In the genomic region with DNA sequence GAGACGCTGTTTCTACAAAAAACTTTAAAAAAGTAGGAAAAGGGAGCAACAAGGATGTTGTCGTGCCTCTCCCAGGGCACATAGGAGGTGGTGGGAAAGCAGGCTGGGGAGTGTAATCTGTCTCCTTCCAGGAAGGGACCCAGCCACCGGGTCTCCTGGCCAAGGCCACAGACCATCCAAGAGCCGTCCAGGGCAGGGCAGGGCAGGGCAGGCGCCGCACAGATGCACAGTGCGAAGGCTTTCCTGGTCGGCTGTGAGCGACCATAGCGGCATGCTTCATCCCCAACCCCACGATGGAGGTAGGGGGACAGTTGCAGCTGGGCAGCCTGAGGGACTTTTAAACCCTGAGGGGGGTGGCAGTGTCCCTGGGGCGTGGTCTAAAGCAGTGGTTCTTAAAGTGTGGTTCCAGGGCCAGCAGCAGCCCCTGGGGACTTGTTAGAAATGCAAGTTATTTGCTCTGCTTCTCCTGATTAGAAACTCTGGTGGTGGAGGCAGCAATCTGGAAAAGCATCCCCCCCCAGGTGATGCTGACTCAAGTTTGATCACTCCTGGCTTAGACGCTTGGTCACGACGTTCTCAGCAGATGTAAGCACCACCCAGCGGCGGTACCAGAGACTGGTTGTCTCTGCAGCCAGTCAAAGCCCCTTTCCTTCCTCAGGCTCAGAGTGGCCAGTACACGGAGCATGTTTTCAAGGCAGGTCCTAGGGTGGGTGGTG, we compare ENCODE assay signal across 1 cellular context.
TF ChIP-seq lines count a peak whose summit lies in the region.

No MANE protein-coding gene starts in this region.

TF ChIP-seq in WTC11, 78 proteins besides CTCF, POLR2A, EP300 and RAD21 (continued from another document):
- TF ChIP-seq, protein P1, sequence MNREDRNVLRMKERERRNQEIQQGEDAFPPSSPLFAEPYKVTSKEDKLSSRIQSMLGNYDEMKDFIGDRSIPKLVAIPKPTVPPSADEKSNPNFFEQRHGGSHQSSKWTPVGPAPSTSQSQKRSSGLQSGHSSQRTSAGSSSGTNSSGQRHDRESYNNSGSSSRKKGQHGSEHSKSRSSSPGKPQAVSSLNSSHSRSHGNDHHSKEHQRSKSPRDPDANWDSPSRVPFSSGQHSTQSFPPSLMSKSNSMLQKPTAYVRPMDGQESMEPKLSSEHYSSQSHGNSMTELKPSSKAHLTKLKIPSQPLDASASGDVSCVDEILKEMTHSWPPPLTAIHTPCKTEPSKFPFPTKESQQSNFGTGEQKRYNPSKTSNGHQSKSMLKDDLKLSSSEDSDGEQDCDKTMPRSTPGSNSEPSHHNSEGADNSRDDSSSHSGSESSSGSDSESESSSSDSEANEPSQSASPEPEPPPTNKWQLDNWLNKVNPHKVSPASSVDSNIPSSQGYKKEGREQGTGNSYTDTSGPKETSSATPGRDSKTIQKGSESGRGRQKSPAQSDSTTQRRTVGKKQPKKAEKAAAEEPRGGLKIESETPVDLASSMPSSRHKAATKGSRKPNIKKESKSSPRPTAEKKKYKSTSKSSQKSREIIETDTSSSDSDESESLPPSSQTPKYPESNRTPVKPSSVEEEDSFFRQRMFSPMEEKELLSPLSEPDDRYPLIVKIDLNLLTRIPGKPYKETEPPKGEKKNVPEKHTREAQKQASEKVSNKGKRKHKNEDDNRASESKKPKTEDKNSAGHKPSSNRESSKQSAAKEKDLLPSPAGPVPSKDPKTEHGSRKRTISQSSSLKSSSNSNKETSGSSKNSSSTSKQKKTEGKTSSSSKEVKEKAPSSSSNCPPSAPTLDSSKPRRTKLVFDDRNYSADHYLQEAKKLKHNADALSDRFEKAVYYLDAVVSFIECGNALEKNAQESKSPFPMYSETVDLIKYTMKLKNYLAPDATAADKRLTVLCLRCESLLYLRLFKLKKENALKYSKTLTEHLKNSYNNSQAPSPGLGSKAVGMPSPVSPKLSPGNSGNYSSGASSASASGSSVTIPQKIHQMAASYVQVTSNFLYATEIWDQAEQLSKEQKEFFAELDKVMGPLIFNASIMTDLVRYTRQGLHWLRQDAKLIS (CRISPR knock-in tag; IDR thresholded peaks at IDR 0.05; ENCODE audit: borderline replicate concordance) = no peak
- no peak for TF ChIP-seq FOXJ3 (CRISPR knock-in tag; IDR thresholded peaks at IDR 0.05; ENCODE audit: borderline replicate concordance)
- TF ChIP-seq, protein P2, sequence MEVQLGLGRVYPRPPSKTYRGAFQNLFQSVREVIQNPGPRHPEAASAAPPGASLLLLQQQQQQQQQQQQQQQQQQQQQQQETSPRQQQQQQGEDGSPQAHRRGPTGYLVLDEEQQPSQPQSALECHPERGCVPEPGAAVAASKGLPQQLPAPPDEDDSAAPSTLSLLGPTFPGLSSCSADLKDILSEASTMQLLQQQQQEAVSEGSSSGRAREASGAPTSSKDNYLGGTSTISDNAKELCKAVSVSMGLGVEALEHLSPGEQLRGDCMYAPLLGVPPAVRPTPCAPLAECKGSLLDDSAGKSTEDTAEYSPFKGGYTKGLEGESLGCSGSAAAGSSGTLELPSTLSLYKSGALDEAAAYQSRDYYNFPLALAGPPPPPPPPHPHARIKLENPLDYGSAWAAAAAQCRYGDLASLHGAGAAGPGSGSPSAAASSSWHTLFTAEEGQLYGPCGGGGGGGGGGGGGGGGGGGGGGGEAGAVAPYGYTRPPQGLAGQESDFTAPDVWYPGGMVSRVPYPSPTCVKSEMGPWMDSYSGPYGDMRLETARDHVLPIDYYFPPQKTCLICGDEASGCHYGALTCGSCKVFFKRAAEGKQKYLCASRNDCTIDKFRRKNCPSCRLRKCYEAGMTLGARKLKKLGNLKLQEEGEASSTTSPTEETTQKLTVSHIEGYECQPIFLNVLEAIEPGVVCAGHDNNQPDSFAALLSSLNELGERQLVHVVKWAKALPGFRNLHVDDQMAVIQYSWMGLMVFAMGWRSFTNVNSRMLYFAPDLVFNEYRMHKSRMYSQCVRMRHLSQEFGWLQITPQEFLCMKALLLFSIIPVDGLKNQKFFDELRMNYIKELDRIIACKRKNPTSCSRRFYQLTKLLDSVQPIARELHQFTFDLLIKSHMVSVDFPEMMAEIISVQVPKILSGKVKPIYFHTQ (CRISPR knock-in tag; IDR thresholded peaks at IDR 0.05) = no peak
- TF ChIP-seq, protein P3, sequence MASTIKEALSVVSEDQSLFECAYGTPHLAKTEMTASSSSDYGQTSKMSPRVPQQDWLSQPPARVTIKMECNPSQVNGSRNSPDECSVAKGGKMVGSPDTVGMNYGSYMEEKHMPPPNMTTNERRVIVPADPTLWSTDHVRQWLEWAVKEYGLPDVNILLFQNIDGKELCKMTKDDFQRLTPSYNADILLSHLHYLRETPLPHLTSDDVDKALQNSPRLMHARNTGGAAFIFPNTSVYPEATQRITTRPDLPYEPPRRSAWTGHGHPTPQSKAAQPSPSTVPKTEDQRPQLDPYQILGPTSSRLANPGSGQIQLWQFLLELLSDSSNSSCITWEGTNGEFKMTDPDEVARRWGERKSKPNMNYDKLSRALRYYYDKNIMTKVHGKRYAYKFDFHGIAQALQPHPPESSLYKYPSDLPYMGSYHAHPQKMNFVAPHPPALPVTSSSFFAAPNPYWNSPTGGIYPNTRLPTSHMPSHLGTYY (CRISPR knock-in tag; IDR thresholded peaks at IDR 0.05) = no peak
- no peak for TF ChIP-seq MXD4 (CRISPR knock-in tag; IDR thresholded peaks at IDR 0.05; ENCODE audit: borderline replicate concordance)
- TF ChIP-seq, protein P4, sequence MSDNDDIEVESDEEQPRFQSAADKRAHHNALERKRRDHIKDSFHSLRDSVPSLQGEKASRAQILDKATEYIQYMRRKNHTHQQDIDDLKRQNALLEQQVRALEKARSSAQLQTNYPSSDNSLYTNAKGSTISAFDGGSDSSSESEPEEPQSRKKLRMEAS (CRISPR knock-in tag; IDR thresholded peaks at IDR 0.05) = no peak
- no peak for TF ChIP-seq CREM (CRISPR knock-in tag; IDR thresholded peaks at IDR 0.05)
- TF ChIP-seq, protein P5, sequence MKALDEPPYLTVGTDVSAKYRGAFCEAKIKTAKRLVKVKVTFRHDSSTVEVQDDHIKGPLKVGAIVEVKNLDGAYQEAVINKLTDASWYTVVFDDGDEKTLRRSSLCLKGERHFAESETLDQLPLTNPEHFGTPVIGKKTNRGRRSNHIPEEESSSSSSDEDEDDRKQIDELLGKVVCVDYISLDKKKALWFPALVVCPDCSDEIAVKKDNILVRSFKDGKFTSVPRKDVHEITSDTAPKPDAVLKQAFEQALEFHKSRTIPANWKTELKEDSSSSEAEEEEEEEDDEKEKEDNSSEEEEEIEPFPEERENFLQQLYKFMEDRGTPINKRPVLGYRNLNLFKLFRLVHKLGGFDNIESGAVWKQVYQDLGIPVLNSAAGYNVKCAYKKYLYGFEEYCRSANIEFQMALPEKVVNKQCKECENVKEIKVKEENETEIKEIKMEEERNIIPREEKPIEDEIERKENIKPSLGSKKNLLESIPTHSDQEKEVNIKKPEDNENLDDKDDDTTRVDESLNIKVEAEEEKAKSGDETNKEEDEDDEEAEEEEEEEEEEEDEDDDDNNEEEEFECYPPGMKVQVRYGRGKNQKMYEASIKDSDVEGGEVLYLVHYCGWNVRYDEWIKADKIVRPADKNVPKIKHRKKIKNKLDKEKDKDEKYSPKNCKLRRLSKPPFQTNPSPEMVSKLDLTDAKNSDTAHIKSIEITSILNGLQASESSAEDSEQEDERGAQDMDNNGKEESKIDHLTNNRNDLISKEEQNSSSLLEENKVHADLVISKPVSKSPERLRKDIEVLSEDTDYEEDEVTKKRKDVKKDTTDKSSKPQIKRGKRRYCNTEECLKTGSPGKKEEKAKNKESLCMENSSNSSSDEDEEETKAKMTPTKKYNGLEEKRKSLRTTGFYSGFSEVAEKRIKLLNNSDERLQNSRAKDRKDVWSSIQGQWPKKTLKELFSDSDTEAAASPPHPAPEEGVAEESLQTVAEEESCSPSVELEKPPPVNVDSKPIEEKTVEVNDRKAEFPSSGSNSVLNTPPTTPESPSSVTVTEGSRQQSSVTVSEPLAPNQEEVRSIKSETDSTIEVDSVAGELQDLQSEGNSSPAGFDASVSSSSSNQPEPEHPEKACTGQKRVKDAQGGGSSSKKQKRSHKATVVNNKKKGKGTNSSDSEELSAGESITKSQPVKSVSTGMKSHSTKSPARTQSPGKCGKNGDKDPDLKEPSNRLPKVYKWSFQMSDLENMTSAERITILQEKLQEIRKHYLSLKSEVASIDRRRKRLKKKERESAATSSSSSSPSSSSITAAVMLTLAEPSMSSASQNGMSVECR (CRISPR knock-in tag; IDR thresholded peaks at IDR 0.05; ENCODE audit: borderline replicate concordance) = no peak
- no peak for TF ChIP-seq JUN (CRISPR knock-in tag; IDR thresholded peaks at IDR 0.05)
